Comparison of ENCODE assay signal across 13 cellular contexts in genomic region chr3:80190051-80190450, GRCh38.
DNase-seq lines count a peak whose midpoint lies in the region; ATAC-seq and TF ChIP-seq lines count a peak whose summit lies in the region.
"Had no signal": no experiment of that assay in that cellular context is flagged by ENCODE, and none has a peak within 500 bp of the region (broad histone marks: within the 10 kb centered on the region; RNA-seq: fewer than 3 reads in every experiment).

No MANE protein-coding gene starts in this region.

- TF ChIP-seq CTCF in AG09309 (IDR thresholded peaks at IDR 0.05; ENCODE audit: control insufficient read depth, insufficient read depth, low read depth, low read length, missing control alignments) (no peak), mammary epithelial cell (conservative IDR thresholded peaks at IDR 0.05 in 1 of 2, IDR thresholded peaks at IDR 0.05 in 1 of 2; ENCODE audit: extremely low read depth in 1 of 2, insufficient read depth in 1 of 2, low read depth in 1 of 2, low read length in 2 of 2) (no peak)

- H3K9ac ChIP-seq in mammary epithelial cell (ENCODE audit: insufficient read depth, low read length), result no peak overlapping the region

- peaks cover 11% of the 10 kb centered on the region for H3K9me3 Mint-ChIP-seq in activated T-cell treated with anti-CD3 and anti-CD28 coated beads, Interleukin-2, amount 50 U/mL, for 4 hours

- no peaks in the 10 kb centered on the region for H3K79me2 ChIP-seq in mammary epithelial cell (ENCODE audit: insufficient read depth, low read length)

- no peaks in the 10 kb centered on the region for H3K27me3 Mint-ChIP-seq in activated T-cell treated with anti-CD3 and anti-CD28 coated beads, Interleukin-2, amount 50 U/mL, for 4 hours (ENCODE audit: low read depth)
- H3K27me3 Mint-ChIP-seq: CD4-positive, CD25-positive, alpha-beta regulatory T cell had no signal

- in situ Hi-C loops in mammary epithelial cell (cut with MboI; ENCODE audit: low sequenced_read_pairs in 2 of 2), result no loop called here

- no peak overlapping the region for H3K27ac ChIP-seq in mammary epithelial cell (ENCODE audit: insufficient read depth, low read depth, low read length)
- H3K27ac ChIP-seq: colonic mucosa, left ventricle myocardium inferior had no signal

- no peaks in the 10 kb centered on the region for H4K20me1 ChIP-seq in mammary epithelial cell (ENCODE audit: insufficient read depth, low read length)

- no peaks in the 10 kb centered on the region for H3K4me1 ChIP-seq in mammary epithelial cell (ENCODE audit: insufficient read depth, low read length)
- H3K4me1 ChIP-seq: colonic mucosa, left ventricle myocardium inferior had no signal

- dilution Hi-C loops in mammary epithelial cell (cut with HindIII; ENCODE audit: low sequenced_read_pairs), result no loop called here

- no TSS peak for BruUV-seq in mammary epithelial cell (replicated peaks; lab: Mats Ljungman, UMichigan)

- intact Hi-C loops in mammary epithelial cell (cut with micrococcal nuclease), result no loop called here
- intact Hi-C loops in left colon (cut with DNase I, micrococcal nuclease), result no loop called here

- no peaks in the 10 kb centered on the region for H3K36me3 Mint-ChIP-seq in activated T-cell treated with anti-CD3 and anti-CD28 coated beads, Interleukin-2, amount 50 U/mL, for 4 hours (ENCODE audit: insufficient read depth)
- H3K36me3 Mint-ChIP-seq: CD4-positive, CD25-positive, alpha-beta regulatory T cell had no signal

- H3K4me3 ChIP-seq in AG09309 (ENCODE audit: control insufficient read depth, low read depth, low read length) (no peak overlapping the region), mammary epithelial cell (replicated peaks in 1 of 3; ENCODE audit: insufficient read depth in 1 of 3, low read depth in 2 of 3, low read length in 3 of 3) (no peak overlapping the region), H7 (ENCODE audit: insufficient read depth, low read depth, low read length) (no peak overlapping the region)
- H3K4me3 ChIP-seq: colonic mucosa, left ventricle myocardium inferior had no signal

- no peaks in the 10 kb centered on the region for H3K9me3 ChIP-seq in mammary epithelial cell (replicated peaks; ENCODE audit: insufficient read depth, low read length)
- H3K9me3 ChIP-seq: colonic mucosa had no signal

- H3K4me2 ChIP-seq in mammary epithelial cell (ENCODE audit: insufficient read depth, low read depth, low read length), result no peak overlapping the region

- H3K4me3 Mint-ChIP-seq in activated T-cell treated with anti-CD3 and anti-CD28 coated beads, Interleukin-2, amount 50 U/mL, for 4 hours, result no peak overlapping the region
- H3K4me3 Mint-ChIP-seq: CD4-positive, CD25-positive, alpha-beta regulatory T cell had no signal

- H2AFZ ChIP-seq in mammary epithelial cell (ENCODE audit: low read depth, low read length), result no peak overlapping the region

- CTCF ChIA-PET in mammary epithelial cell (lab: Charles Lee; ENCODE audit: low non-redundant PET), result no interaction called here

- H3K36me3 ChIP-seq in mammary epithelial cell (ENCODE audit: insufficient read depth, low read length), result no peaks in the 10 kb centered on the region
- no peaks in the 10 kb centered on the region for H3K36me3 ChIP-seq in H7 (replicated peaks; ENCODE audit: control insufficient read depth, insufficient read depth, low read length)
- H3K36me3 ChIP-seq: colonic mucosa, left ventricle myocardium inferior had no signal

- WGBS in mammary epithelial cell (ENCODE audit: low coverage, missing lambda C conversion rate), result 0% methylated on average over 3 of the region's 3 CpGs

- H3K27me3 ChIP-seq in mammary epithelial cell (ENCODE audit: insufficient read depth, low read length) (no peaks in the 10 kb centered on the region), H7 (ENCODE audit: control insufficient read depth, insufficient read depth, low read length) (no peaks in the 10 kb centered on the region)
- H3K27me3 ChIP-seq: colonic mucosa had no signal

- ATAC-seq in left colon, result no peak
- no peak for ATAC-seq in activated T-cell treated with anti-CD3 and anti-CD28 coated beads, Interleukin-2, amount 50 U/mL, for 4 hours
- ATAC-seq: right cardiac atrium had no signal

- peak; percentile 5 for DNase-seq in AG09309 (ENCODE audit: low read depth)
- DNase-seq in LHCN-M2 (ENCODE audit: low read depth), result peak; percentile 75
- DNase-seq in mammary epithelial cell, result peak; percentile 75
- peak; percentile 95 for DNase-seq in kidney glomerular epithelial cell (lab: John Stamatoyannopoulos, UW)
- no peak for DNase-seq in H7
- no peak for DNase-seq in left colon
- no peak for DNase-seq in activated CD4-positive, alpha-beta T cell treated with anti-CD3 and anti-CD28 coated beads, Interleukin-2, amount 50 U/mL, for 1 hour
- no peak for DNase-seq in activated T-cell treated with anti-CD3 and anti-CD28 coated beads, Interleukin-2, amount 50 U/mL, for 4 hours
- DNase-seq: activated T-cell treated with anti-CD3 and anti-CD28 coated beads, Interleukin-2, amount 50 U/mL, for 1 hour; CD4-positive, CD25-positive, alpha-beta regulatory T cell; colonic mucosa; left ventricle myocardium inferior; right cardiac atrium had no signal

- no peaks in the 10 kb centered on the region for H3K4me1 Mint-ChIP-seq in activated T-cell treated with anti-CD3 and anti-CD28 coated beads, Interleukin-2, amount 50 U/mL, for 4 hours (ENCODE audit: low read depth)
- H3K4me1 Mint-ChIP-seq: CD4-positive, CD25-positive, alpha-beta regulatory T cell had no signal

Comparison
In these comparisons a context has a peak if more than half of its experiments do, and no peak if none do; other contexts are left out.
1. DNase-seq: peak in AG09309 (single experiment), LHCN-M2 (single experiment), mammary epithelial cell (single experiment) and kidney glomerular epithelial cell (single experiment); none in H7 (single experiment), left colon (0 of 2), activated CD4-positive, alpha-beta T cell treated with anti-CD3 and anti-CD28 coated beads, Interleukin-2, amount 50 U/mL, for 1 hour (single experiment) and activated T-cell treated with anti-CD3 and anti-CD28 coated beads, Interleukin-2, amount 50 U/mL, for 4 hours (single experiment).